In genomic region chr5:52989025-52989780, GRCh38 we compare ENCODE assay signal across 8 cellular contexts. TPM values are rescaled to one million over a fixed set of nuclear protein-coding genes. Genes with fewer than 3 reads are reported as not detected.
DNase-seq lines count a peak whose midpoint lies in the region; ATAC-seq and TF ChIP-seq lines count a peak whose summit lies in the region.

Gene ITGA2, plus strand, starts transcription at chr5:52989352. Its CDS starts 117 bp downstream, at chr5:52989469.

- DNase-seq in ELF-1 (ENCODE audit: low read depth, low spot score) (peak; percentile 50), HFFc6 (peak; percentile 33), NCI-H69 (lab: John Stamatoyannopoulos, UW) (peak; percentile 67), head of caudate nucleus (peak in 41 of 42 donors; percentile 4 to 68 (median 34)), omental fat pad (ENCODE audit: low spot score) (no peak), SIG-M5 (lab: John Stamatoyannopoulos, UW) (no peak), DMS153 treated with DMSO at 0.1 percent for 48 hours (lab: John Stamatoyannopoulos, UW; ENCODE audit: unreplicated experiment) (no peak)
- DNase-seq in activated naive CD4-positive, alpha-beta T cell treated with anti-CD3 and anti-CD28 coated beads for 36 hours = peak; percentile 43

- H3K27me3 Mint-ChIP-seq in HFFc6 (ENCODE audit: insufficient read depth) = no peaks in the 10 kb centered on the region
- peaks cover 4% of the 10 kb centered on the region for H3K27me3 Mint-ChIP-seq in activated naive CD4-positive, alpha-beta T cell treated with anti-CD3 and anti-CD28 coated beads for 36 hours (ENCODE audit: low read depth)

- ATAC-seq in omental fat pad (ENCODE audit: low FRiP score) = peak; percentile 75

- H3K4me1 Mint-ChIP-seq in HFFc6 (ENCODE audit: low read depth) = peaks cover 60% of the 10 kb centered on the region
- H3K4me1 Mint-ChIP-seq in activated naive CD4-positive, alpha-beta T cell treated with anti-CD3 and anti-CD28 coated beads for 36 hours (ENCODE audit: low read depth) = peaks cover 24% of the 10 kb centered on the region

- intact Hi-C loops in activated naive CD4-positive, alpha-beta T cell treated with anti-CD3 and anti-CD28 coated beads for 36 hours (cut with micrococcal nuclease) = loop anchor here (1.0 to 5.0 kb wide), 3 partner anchors 41 to 187 kb away; no protein-coding TSS in a partner anchor
- intact Hi-C loops in head of caudate nucleus (cut with DNase I) = loop anchor here (10.0 kb wide), 1 partner anchor 96 kb away; no protein-coding TSS in a partner anchor

- H3K36me3 Mint-ChIP-seq in HFFc6 (ENCODE audit: low read depth) = peaks cover 33% of the 10 kb centered on the region
- no peaks in the 10 kb centered on the region for H3K36me3 Mint-ChIP-seq in activated naive CD4-positive, alpha-beta T cell treated with anti-CD3 and anti-CD28 coated beads for 36 hours (ENCODE audit: low read depth)

- H3K4me3 Mint-ChIP-seq in HFFc6 = peak within 1 kb of the TSS; percentile 91
- peak within 1 kb of the TSS; percentile 79 for H3K4me3 Mint-ChIP-seq in activated naive CD4-positive, alpha-beta T cell treated with anti-CD3 and anti-CD28 coated beads for 36 hours

- CTCF ChIA-PET in activated naive CD4-positive, alpha-beta T cell treated with anti-CD3 and anti-CD28 coated beads for 36 hours (lab: Charles Lee) = interaction anchor here (0.5 to 5.2 kb wide), 8 partner anchors 21 to 103 kb away, joined by 3 to 18 read pairs (median 4); no protein-coding TSS in a partner anchor

- peak within 1 kb of the TSS; percentile 81 for H3K27ac Mint-ChIP-seq in HFFc6
- H3K27ac Mint-ChIP-seq in activated naive CD4-positive, alpha-beta T cell treated with anti-CD3 and anti-CD28 coated beads for 36 hours = peak within 1 kb of the TSS; percentile 50

- H3K9me3 Mint-ChIP-seq in HFFc6 = no peaks in the 10 kb centered on the region
- H3K9me3 Mint-ChIP-seq in activated naive CD4-positive, alpha-beta T cell treated with anti-CD3 and anti-CD28 coated beads for 36 hours = no peaks in the 10 kb centered on the region

- TF ChIP-seq CTCF in HFFc6 (IDR thresholded peaks at IDR 0.05) (no peak), omental fat pad (IDR thresholded peaks at IDR 0.05) (no peak)

RNA-seq across cellular contexts. Expression of gene ITGA2, which starts in this region (rescaled TPM):
- 10 to 100 TPM; 42.9 to 76.6 (median 50.5) TPM for total RNA-seq in HFFc6 (2021; fragmentation: NEBNext Ultra II Directional; extraction: Animal tissue kit (Norgen Biotek cat#: 25700))
- 1 to 10 TPM; 2.0 to 2.1 TPM for total RNA-seq in activated naive CD4-positive, alpha-beta T cell treated with anti-CD3 and anti-CD28 coated beads for 36 hours
- total RNA-seq in omental fat pad = 1 to 10 TPM; 1.1 to 6.8 (median 1.8) TPM

Comparison
In these comparisons a context has a peak if more than half of its experiments do, and no peak if none do; other contexts are left out.
1. RNA of gene ITGA2 (total RNA-seq): 42.9 to 76.6 TPM in HFFc6; 1.1 to 6.8 TPM in omental fat pad and 2.0 to 2.1 TPM in activated naive CD4-positive, alpha-beta T cell treated with anti-CD3 and anti-CD28 coated beads for 36 hours; every median in the first group is over 4 times any median in the second.
2. DNase-seq: peak in ELF-1 (single experiment), HFFc6 (single experiment), NCI-H69 (single experiment), activated naive CD4-positive, alpha-beta T cell treated with anti-CD3 and anti-CD28 coated beads for 36 hours (single experiment) and head of caudate nucleus (41 of 42); none in omental fat pad (single experiment), SIG-M5 (single experiment) and DMS153 treated with DMSO at 0.1 percent for 48 hours (single experiment).